ENCODE assay signal across 29 cellular contexts in the genomic region with DNA sequence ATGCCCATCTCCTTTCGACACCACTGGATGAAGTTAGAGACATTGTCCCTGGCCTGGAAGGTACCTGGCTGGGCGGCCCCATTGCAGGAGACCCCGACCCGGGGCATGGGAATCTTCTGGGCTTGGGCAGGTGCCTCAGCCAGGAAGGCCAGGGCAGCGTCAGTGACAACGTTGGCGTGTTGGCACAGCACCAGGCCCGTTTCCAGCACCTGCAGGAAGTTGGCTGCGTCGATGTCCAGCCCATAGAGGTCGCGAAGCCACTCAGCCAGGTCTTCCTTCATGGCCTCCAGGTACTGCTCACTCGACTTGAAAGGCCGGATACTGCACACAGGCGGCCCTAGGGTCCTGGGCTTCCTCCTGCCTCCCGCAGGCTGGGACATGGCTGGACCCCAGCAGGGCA. TPM values are rescaled to one million over a fixed set of nuclear protein-coding genes. Genes with fewer than 3 reads are reported as not detected.
DNase-seq lines count a peak whose midpoint lies in the region; ATAC-seq, FAIRE-seq and TF ChIP-seq lines count a peak whose summit lies in the region.
"Had no signal": no experiment of that assay in that cellular context is flagged by ENCODE, and none has a peak within 500 bp of the region (broad histone marks: within the 10 kb centered on the region; RNA-seq: fewer than 3 reads in every experiment).

No MANE protein-coding gene starts in this region.

- CTCF ChIA-PET in H1 (lab: Charles Lee; ENCODE audit: partially characterized antibody), result interaction anchor here (0.9 to 8.4 kb wide), 3 partner anchors 10 to 140 kb away, joined by 3 to 83 read pairs (median 3); a partner anchor contains a TSS

- no peak overlapping the region for H3K4me2 ChIP-seq in H1 (ENCODE audit: insufficient read depth in 1 of 2, low read depth in 2 of 2, low read length in 2 of 2)
- H3K4me2 ChIP-seq: KMS-11 had no signal

- no peaks in the 10 kb centered on the region for H3K9me3 ChIP-seq in H1 (ENCODE audit: insufficient read depth in 2 of 2, low read depth in 1 of 2, low read length in 1 of 2)
- H3K9me3 ChIP-seq: uterus had no signal

- no peak overlapping the region for H2BK5ac ChIP-seq in H1 (ENCODE audit: low read depth, low read length)

- H3K4me1 Mint-ChIP-seq in stimulated activated memory B cell treated with anti-CD40 and anti-IgM and Interleukin-4, amounts not matched to agents 10 μg/mL and 1 μg/mL and 100 μg/mL, for 72 hours, result peaks cover 26% of the 10 kb centered on the region
- H3K4me1 Mint-ChIP-seq in activated T-helper 2 cell treated with anti-CD3 and anti-CD28 coated beads, Interferon-gamma antibody, Interleukin-2, Interleukin-4, amounts not matched to agents 10 μg/mL and 5 μg/mL and 100 μg/mL, durations not matched to agents 14 hours and 24 hours and 36 hours (ENCODE audit: low read depth), result peaks cover 13% of the 10 kb centered on the region

- H2BK15ac ChIP-seq in H1 (ENCODE audit: low read length), result no peak overlapping the region

- peak overlapping the region; percentile 68; the same call in 1 of the 2 replicates for H2BK12ac ChIP-seq in H1 (ENCODE audit: low read depth, low read length)

- no peak for FAIRE-seq in H1 (lab: Jason Lieb, UNC)
- FAIRE-seq: GM12878, islet of Langerhans, RCC 7860 had no signal

- TF ChIP-seq RAD21 in H1 (IDR thresholded peaks at IDR 0.05 in 1 of 2, conservative IDR thresholded peaks at IDR 0.05 in 1 of 2; ENCODE audit: low read depth in 2 of 2, low read length in 2 of 2), result no peak

- intact Hi-C loops in activated T-helper 2 cell treated with anti-CD3 and anti-CD28 coated beads, Interferon-gamma antibody, Interleukin-2, Interleukin-4, amounts not matched to agents 10 μg/mL and 5 μg/mL and 100 μg/mL, durations not matched to agents 14 hours and 24 hours and 36 hours (cut with micrococcal nuclease), result no loop called here

- H2AFZ ChIP-seq in H1 (ENCODE audit: low read length), result 0 out of 2 replicates have a peak overlapping the region, but pooled peaks have one; percentile 90

- WGBS in H1 (ENCODE audit: extremely low coverage in 1 of 2, insufficient coverage in 1 of 2, insufficient read length in 1 of 2, insufficient replicate concordance in 2 of 2, low coverage in 1 of 2, low lambda C conversion rate in 2 of 2, missing lambda C conversion rate in 1 of 2), 2 experiments, result 92% methylated on average over 15 of the region's 16 CpGs; no CpG with 5 or more reads in 1 of the 2 experiments

- H2AK5ac ChIP-seq in H1 (ENCODE audit: low read depth, low read length), result no peak overlapping the region

- no peak overlapping the region for H2BK20ac ChIP-seq in H1 (ENCODE audit: low read length)

- no peak overlapping the region for H4K5ac ChIP-seq in H1 (ENCODE audit: insufficient read length, low read depth, low read length)

- no peaks in the 10 kb centered on the region for H3K9me3 Mint-ChIP-seq in stimulated activated memory B cell treated with anti-CD40 and anti-IgM and Interleukin-4, amounts not matched to agents 10 μg/mL and 1 μg/mL and 100 μg/mL, for 72 hours
- no peaks in the 10 kb centered on the region for H3K9me3 Mint-ChIP-seq in activated T-helper 2 cell treated with anti-CD3 and anti-CD28 coated beads, Interferon-gamma antibody, Interleukin-2, Interleukin-4, amounts not matched to agents 10 μg/mL and 5 μg/mL and 100 μg/mL, durations not matched to agents 14 hours and 24 hours and 36 hours
- H3K9me3 Mint-ChIP-seq: activated naive CD8-positive, alpha-beta T cell treated with anti-CD3 and anti-CD28 coated beads for 36 hours; CD4-positive, alpha-beta T cell had no signal

- no peaks in the 10 kb centered on the region for H4K20me1 ChIP-seq in H1 (replicated peaks in 1 of 2; ENCODE audit: control insufficient read depth in 1 of 2, insufficient read depth in 2 of 2, low read length in 2 of 2)

- H2BK120ac ChIP-seq in H1 (replicated peaks; ENCODE audit: low read depth, low read length), result no peak overlapping the region

- no peaks in the 10 kb centered on the region for H3K79me2 ChIP-seq in H1 (ENCODE audit: control insufficient read depth in 1 of 2, insufficient read depth in 2 of 2, low read length in 2 of 2)

- H3K27ac ChIP-seq in H1 (ENCODE audit: low read depth, low read length) (no peak overlapping the region), rectal smooth muscle tissue (ENCODE audit: low read depth, low read length) (no peak overlapping the region)
- H3K27ac ChIP-seq: KMS-11, SK-N-MC, uterus had no signal

- ATAC-seq in stimulated activated memory B cell treated with anti-CD40 and anti-IgM and Interleukin-4, amounts not matched to agents 10 μg/mL and 1 μg/mL and 100 μg/mL, for 72 hours, result no peak
- ATAC-seq in HG03095 (IDR thresholded peaks at IDR 0.05; ENCODE audit: unreplicated experiment), result no peak
- ATAC-seq: GM12878, HCT116, T-helper 17 cell had no signal

- no peaks in the 10 kb centered on the region for H3K23me2 ChIP-seq in H1 (ENCODE audit: low read depth, low read length)

- H3K18ac ChIP-seq in H1 (ENCODE audit: extremely low read depth, low read length), result no peak overlapping the region

- H3K23ac ChIP-seq in H1 (ENCODE audit: insufficient read length), result no peak overlapping the region

- H3K4me3 ChIP-seq in H1 (ENCODE audit: extremely low read depth in 1 of 4, insufficient read depth in 2 of 4, low read depth in 3 of 4, low read length in 4 of 4), result no peak overlapping the region
- H3K4me3 ChIP-seq in rectal smooth muscle tissue (ENCODE audit: low read length), result peak overlapping the region; percentile 32
- H3K4me3 ChIP-seq: GM12878, SK-N-MC, uterus had no signal

- H3K4me3 Mint-ChIP-seq in stimulated activated memory B cell treated with anti-CD40 and anti-IgM and Interleukin-4, amounts not matched to agents 10 μg/mL and 1 μg/mL and 100 μg/mL, for 72 hours, result no peak overlapping the region
- no peak overlapping the region for H3K4me3 Mint-ChIP-seq in activated T-helper 2 cell treated with anti-CD3 and anti-CD28 coated beads, Interferon-gamma antibody, Interleukin-2, Interleukin-4, amounts not matched to agents 10 μg/mL and 5 μg/mL and 100 μg/mL, durations not matched to agents 14 hours and 24 hours and 36 hours (ENCODE audit: low read depth)
- H3K4me3 Mint-ChIP-seq: CD4-positive, alpha-beta T cell; T-helper 17 cell had no signal

- H3K9ac ChIP-seq in H1 (replicated peaks in 1 of 4; ENCODE audit: extremely low read depth in 1 of 4, low read depth in 3 of 4, low read length in 3 of 4) (no peak overlapping the region), rectal smooth muscle tissue (ENCODE audit: low read length) (no peak overlapping the region)
- H3K9ac ChIP-seq: KMS-11 had no signal

- DNase-seq in DMS153 (lab: John Stamatoyannopoulos, UW) (peak; percentile 34), NCI-H2029 treated with DMSO at 0.1 percent for 48 hours (lab: John Stamatoyannopoulos, UW) (peak; percentile 10), H1 (ENCODE audit: low read depth in 1 of 2, low spot score in 2 of 2) (no peak)
- DNase-seq in activated T-helper 2 cell treated with anti-CD3 and anti-CD28 coated beads, Interferon-gamma antibody, Interleukin-2, Interleukin-4, amounts not matched to agents 10 μg/mL and 5 μg/mL and 100 μg/mL, durations not matched to agents 14 hours and 24 hours and 36 hours (ENCODE audit: low spot score), result no peak
- DNase-seq: activated CD4-positive, alpha-beta T cell treated with anti-CD3 and anti-CD28 coated beads, Interleukin-2, amount 50 U/mL, for 4 hours; activated CD8-positive, alpha-beta memory T cell treated with anti-CD3 and anti-CD28 coated beads, Interleukin-2, amount 50 U/mL, for 4 hours; activated naive CD8-positive, alpha-beta T cell treated with anti-CD3 and anti-CD28 coated beads for 36 hours; CD4-positive, alpha-beta T cell; DMS79; effector CD8-positive, alpha-beta T cell; foreskin melanocyte; hippocampal formation; MV-4-11; NCI-H446 treated with DMSO at 0.1 percent for 48 hours; T-helper 17 cell; uterus had no signal

- no peak overlapping the region for H4K91ac ChIP-seq in H1 (replicated peaks; ENCODE audit: insufficient read length, low read length)

- no peak overlapping the region for H3K4ac ChIP-seq in H1 (replicated peaks; ENCODE audit: insufficient read length, low read depth, low read length)

- no peaks in the 10 kb centered on the region for H3K79me1 ChIP-seq in H1 (ENCODE audit: low read depth, low read length)

- no peak overlapping the region for H3K14ac ChIP-seq in H1 (ENCODE audit: insufficient read length)

- no peak for TF ChIP-seq POLR2A in H1 (IDR thresholded peaks at IDR 0.05; ENCODE audit: control extremely low read depth in 1 of 2, low read depth in 2 of 2, low read length in 2 of 2)

- H3K4me1 ChIP-seq in H1 (replicated peaks in 1 of 4; ENCODE audit: control insufficient read depth in 3 of 4, insufficient read depth in 4 of 4, low read length in 3 of 4) (peaks cover 0 to 12% (median 5%) of the 10 kb centered on the region in 4 experiments; a peak in 5 of 7 replicates), rectal smooth muscle tissue (ENCODE audit: control insufficient read depth, insufficient read depth, low read length) (peaks cover 4% of the 10 kb centered on the region)

- H3K36me3 Mint-ChIP-seq in stimulated activated memory B cell treated with anti-CD40 and anti-IgM and Interleukin-4, amounts not matched to agents 10 μg/mL and 1 μg/mL and 100 μg/mL, for 72 hours, result no peaks in the 10 kb centered on the region
- no peaks in the 10 kb centered on the region for H3K36me3 Mint-ChIP-seq in activated T-helper 2 cell treated with anti-CD3 and anti-CD28 coated beads, Interferon-gamma antibody, Interleukin-2, Interleukin-4, amounts not matched to agents 10 μg/mL and 5 μg/mL and 100 μg/mL, durations not matched to agents 14 hours and 24 hours and 36 hours (ENCODE audit: low read depth)
- H3K36me3 Mint-ChIP-seq: activated naive CD8-positive, alpha-beta T cell treated with anti-CD3 and anti-CD28 coated beads for 36 hours had no signal

- POLR2A ChIA-PET in H1 (lab: Charles Lee; ENCODE audit: partially characterized antibody), result interaction anchor here (0.8 to 1.2 kb wide), 2 partner anchors 11 to 56 kb away, joined by 4 to 5 read pairs; a partner anchor contains a TSS

- H3K56ac ChIP-seq in H1 (replicated peaks; ENCODE audit: insufficient read length, low read depth, low read length), result no peak overlapping the region

- no peak overlapping the region for H3K27ac Mint-ChIP-seq in stimulated activated memory B cell treated with anti-CD40 and anti-IgM and Interleukin-4, amounts not matched to agents 10 μg/mL and 1 μg/mL and 100 μg/mL, for 72 hours
- H3K27ac Mint-ChIP-seq in activated T-helper 2 cell treated with anti-CD3 and anti-CD28 coated beads, Interferon-gamma antibody, Interleukin-2, Interleukin-4, amounts not matched to agents 10 μg/mL and 5 μg/mL and 100 μg/mL, durations not matched to agents 14 hours and 24 hours and 36 hours, result no peak overlapping the region
- H3K27ac Mint-ChIP-seq: activated naive CD8-positive, alpha-beta T cell treated with anti-CD3 and anti-CD28 coated beads for 36 hours; CD4-positive, alpha-beta T cell; T-helper 17 cell had no signal

- peaks cover 62% of the 10 kb centered on the region for H3K27me3 Mint-ChIP-seq in stimulated activated memory B cell treated with anti-CD40 and anti-IgM and Interleukin-4, amounts not matched to agents 10 μg/mL and 1 μg/mL and 100 μg/mL, for 72 hours
- peaks cover 40% of the 10 kb centered on the region for H3K27me3 Mint-ChIP-seq in activated T-helper 2 cell treated with anti-CD3 and anti-CD28 coated beads, Interferon-gamma antibody, Interleukin-2, Interleukin-4, amounts not matched to agents 10 μg/mL and 5 μg/mL and 100 μg/mL, durations not matched to agents 14 hours and 24 hours and 36 hours (ENCODE audit: low read depth)

- H3K36me3 ChIP-seq in H1 (ENCODE audit: control insufficient read depth in 2 of 4, insufficient read depth in 4 of 4, low read length in 3 of 4), result no peaks in the 10 kb centered on the region
- no peaks in the 10 kb centered on the region for H3K36me3 ChIP-seq in rectal smooth muscle tissue (ENCODE audit: control insufficient read depth, insufficient read depth, low read length)
- H3K36me3 ChIP-seq: uterus had no signal

- no peak for TF ChIP-seq EP300 in H1 (IDR thresholded peaks at IDR 0.05; ENCODE audit: borderline replicate concordance in 1 of 2, low read depth in 2 of 2, low read length in 2 of 2)

- H3K27me3 ChIP-seq in H1 (replicated peaks in 1 of 4; ENCODE audit: control insufficient read depth in 3 of 4, extremely low read depth in 1 of 4, insufficient read depth in 3 of 4, low read length in 3 of 4) (peaks cover 2 to 19% (median 12%) of the 10 kb centered on the region in 4 experiments; a peak in 6 of 7 replicates), rectal smooth muscle tissue (ENCODE audit: control insufficient read depth, insufficient read depth, low read length) (peaks cover 24% of the 10 kb centered on the region)

- TF ChIP-seq CTCF in H1 (IDR thresholded peaks at IDR 0.05; ENCODE audit: control extremely low read depth in 1 of 3, insufficient read depth in 1 of 3, low read depth in 1 of 3, low read length in 3 of 3), result no peak

- no peak overlapping the region for H4K8ac ChIP-seq in H1 (ENCODE audit: extremely low read depth, insufficient read depth, low read length)

RNA-seq across cellular contexts. Expression of a gene that starts 0.6 kb away (rescaled TPM):
- 0.13 TPM in 1 of 2 replicates, not detected in the other for total RNA-seq in H1 (2021; fragmentation: NEBNext Ultra II Directional; extraction: Animal tissue kit (Norgen Biotek cat#: 25700))
- polyA plus RNA-seq in H1 (2011; rRNA removed), result 0.09 TPM in 2 replicates
- 0.12 TPM for polyA plus RNA-seq in H1 (2011; cell fraction: cytosol; rRNA removed)
- polyA plus RNA-seq in H1 (2011; cell fraction: nucleus; rRNA removed), result 0.20 TPM
- 0.15 to 0.18 TPM (median 0.17 TPM) in 3 of 4 replicates, not detected in the other for polyA plus RNA-seq in H1 (2012, experiment 1 of 2)
- polyA plus RNA-seq in H1 (2012, experiment 2 of 2), result not detected
- 0.06 TPM for polyA plus RNA-seq in H1 (2013, experiment 1 of 2)
- not detected for polyA plus RNA-seq in H1 (2013, experiment 2 of 2)
- 0.06 TPM in 1 of 2 replicates, not detected in the other for polyA minus RNA-seq in H1 (2011; rRNA and poly(A)+ RNA removed)
- not detected for polyA minus RNA-seq in H1 (2011; cell fraction: cytosol; rRNA and poly(A)+ RNA removed)
- polyA minus RNA-seq in H1 (2011; cell fraction: nucleus; rRNA and poly(A)+ RNA removed), result 0.30 TPM
- total RNA-seq in activated T-helper 2 cell treated with anti-CD3 and anti-CD28 coated beads, Interferon-gamma antibody, Interleukin-2, Interleukin-4, amounts not matched to agents 10 μg/mL and 5 μg/mL and 100 μg/mL, durations not matched to agents 14 hours and 24 hours and 36 hours, result not detected in 2 replicates
- total RNA-seq: GM12878, T-helper 17 cell had no signal

RNA-seq across cellular contexts. Expression of a gene that starts 8.2 kb away (rescaled TPM):
- total RNA-seq in H1 (2021; fragmentation: NEBNext Ultra II Directional; extraction: Animal tissue kit (Norgen Biotek cat#: 25700)), result not detected in 2 replicates
- polyA plus RNA-seq in H1 (2011; rRNA removed), result 0.08 and 0.12 TPM in 2 replicates
- not detected for polyA plus RNA-seq in H1 (2011; cell fraction: cytosol; rRNA removed)
- polyA plus RNA-seq in H1 (2011; cell fraction: nucleus; rRNA removed), result 0.26 TPM
- polyA plus RNA-seq in H1 (2012, experiment 1 of 2), result not detected in 4 replicates
- not detected for polyA plus RNA-seq in H1 (2012, experiment 2 of 2)
- 0.06 TPM for polyA plus RNA-seq in H1 (2013, experiment 1 of 2)
- 0.06 TPM for polyA plus RNA-seq in H1 (2013, experiment 2 of 2)
- not detected in 2 replicates for polyA minus RNA-seq in H1 (2011; rRNA and poly(A)+ RNA removed)
- not detected for polyA minus RNA-seq in H1 (2011; cell fraction: cytosol; rRNA and poly(A)+ RNA removed)
- polyA minus RNA-seq in H1 (2011; cell fraction: nucleus; rRNA and poly(A)+ RNA removed), result 0.70 TPM
- not detected in 2 replicates for total RNA-seq in activated T-helper 2 cell treated with anti-CD3 and anti-CD28 coated beads, Interferon-gamma antibody, Interleukin-2, Interleukin-4, amounts not matched to agents 10 μg/mL and 5 μg/mL and 100 μg/mL, durations not matched to agents 14 hours and 24 hours and 36 hours
- total RNA-seq: activated naive CD8-positive, alpha-beta T cell treated with anti-CD3 and anti-CD28 coated beads for 36 hours; CD4-positive, alpha-beta T cell; cerebellum; GM12878; HT1080; lung microvascular endothelial cell; renal cortical epithelial cell; T-helper 17 cell; uterus had no signal

RNA-seq across cellular contexts. Expression of a gene that starts 21.0 kb away (rescaled TPM):
- 21.6 and 22.8 TPM in 2 replicates for total RNA-seq in H1 (2021; fragmentation: NEBNext Ultra II Directional; extraction: Animal tissue kit (Norgen Biotek cat#: 25700))
- polyA plus RNA-seq in H1 (2011; rRNA removed), result 17.5 and 21.8 TPM in 2 replicates
- polyA plus RNA-seq in H1 (2011; cell fraction: cytosol; rRNA removed), result 14.8 TPM
- 17.0 TPM for polyA plus RNA-seq in H1 (2011; cell fraction: nucleus; rRNA removed)
- 13.2 to 21.4 TPM (median 17.0 TPM) in 4 replicates for polyA plus RNA-seq in H1 (2012, experiment 1 of 2)
- polyA plus RNA-seq in H1 (2012, experiment 2 of 2), result 18.3 TPM
- polyA plus RNA-seq in H1 (2013, experiment 1 of 2), result 10.4 TPM
- polyA plus RNA-seq in H1 (2013, experiment 2 of 2), result 9.6 TPM
- 16.7 and 18.6 TPM in 2 replicates for polyA minus RNA-seq in H1 (2011; rRNA and poly(A)+ RNA removed)
- polyA minus RNA-seq in H1 (2011; cell fraction: cytosol; rRNA and poly(A)+ RNA removed), result 18.7 TPM
- 20.7 TPM for polyA minus RNA-seq in H1 (2011; cell fraction: nucleus; rRNA and poly(A)+ RNA removed)
- 0.94 and 1.2 TPM in 2 replicates for total RNA-seq in activated T-helper 2 cell treated with anti-CD3 and anti-CD28 coated beads, Interferon-gamma antibody, Interleukin-2, Interleukin-4, amounts not matched to agents 10 μg/mL and 5 μg/mL and 100 μg/mL, durations not matched to agents 14 hours and 24 hours and 36 hours
- total RNA-seq: GM12878 had no signal
- polyA plus RNA-seq: GM12878 had no signal

RNA-seq across cellular contexts. Expression of a gene that starts 43.0 kb away (rescaled TPM):
- total RNA-seq in H1 (2021; fragmentation: NEBNext Ultra II Directional; extraction: Animal tissue kit (Norgen Biotek cat#: 25700)), result not detected in 2 replicates
- polyA plus RNA-seq in H1 (2011; rRNA removed), result 0.06 TPM in 1 of 2 replicates, not detected in the other
- polyA plus RNA-seq in H1 (2011; cell fraction: cytosol; rRNA removed), result not detected
- polyA plus RNA-seq in H1 (2011; cell fraction: nucleus; rRNA removed), result not detected
- polyA plus RNA-seq in H1 (2012, experiment 1 of 2), result not detected in 4 replicates
- not detected for polyA plus RNA-seq in H1 (2012, experiment 2 of 2)
- polyA plus RNA-seq in H1 (2013, experiment 1 of 2), result 0.08 TPM
- polyA plus RNA-seq in H1 (2013, experiment 2 of 2), result not detected
- polyA minus RNA-seq in H1 (2011; rRNA and poly(A)+ RNA removed), result not detected in 2 replicates
- polyA minus RNA-seq in H1 (2011; cell fraction: cytosol; rRNA and poly(A)+ RNA removed), result not detected
- 1.4 TPM for polyA minus RNA-seq in H1 (2011; cell fraction: nucleus; rRNA and poly(A)+ RNA removed)
- not detected in 2 replicates for total RNA-seq in activated T-helper 2 cell treated with anti-CD3 and anti-CD28 coated beads, Interferon-gamma antibody, Interleukin-2, Interleukin-4, amounts not matched to agents 10 μg/mL and 5 μg/mL and 100 μg/mL, durations not matched to agents 14 hours and 24 hours and 36 hours
- total RNA-seq: GM12878 had no signal
- polyA plus RNA-seq: GM12878 had no signal

RNA-seq across cellular contexts. Expression of a gene that starts 56.8 kb away (rescaled TPM):
- 323 and 338 TPM in 2 replicates for total RNA-seq in H1 (2021; fragmentation: NEBNext Ultra II Directional; extraction: Animal tissue kit (Norgen Biotek cat#: 25700))
- 62.8 and 80.1 TPM in 2 replicates for polyA plus RNA-seq in H1 (2011; rRNA removed)
- polyA plus RNA-seq in H1 (2011; cell fraction: cytosol; rRNA removed), result 100.0 TPM
- 115 TPM for polyA plus RNA-seq in H1 (2011; cell fraction: nucleus; rRNA removed)
- 333 to 440 TPM (median 380 TPM) in 4 replicates for polyA plus RNA-seq in H1 (2012, experiment 1 of 2)
- polyA plus RNA-seq in H1 (2012, experiment 2 of 2), result 59.6 TPM
- polyA plus RNA-seq in H1 (2013, experiment 1 of 2), result 172 TPM
- polyA plus RNA-seq in H1 (2013, experiment 2 of 2), result 171 TPM
- polyA minus RNA-seq in H1 (2011; rRNA and poly(A)+ RNA removed), result 88.8 and 170 TPM in 2 replicates
- 94.0 TPM for polyA minus RNA-seq in H1 (2011; cell fraction: cytosol; rRNA and poly(A)+ RNA removed)
- 167 TPM for polyA minus RNA-seq in H1 (2011; cell fraction: nucleus; rRNA and poly(A)+ RNA removed)
- 315 and 321 TPM in 2 replicates for total RNA-seq in activated T-helper 2 cell treated with anti-CD3 and anti-CD28 coated beads, Interferon-gamma antibody, Interleukin-2, Interleukin-4, amounts not matched to agents 10 μg/mL and 5 μg/mL and 100 μg/mL, durations not matched to agents 14 hours and 24 hours and 36 hours

Comparison
In these comparisons a context has a peak if more than half of its experiments do, and no peak if none do; other contexts are left out.
1. DNase-seq: peak in DMS153 (single experiment) and NCI-H2029 treated with DMSO at 0.1 percent for 48 hours (single experiment); none in H1 (0 of 2) and activated T-helper 2 cell treated with anti-CD3 and anti-CD28 coated beads, Interferon-gamma antibody, Interleukin-2, Interleukin-4, amounts not matched to agents 10 μg/mL and 5 μg/mL and 100 μg/mL, durations not matched to agents 14 hours and 24 hours and 36 hours (single experiment).
2. RNA of a gene that starts 21.0 kb away (total RNA-seq): 21.6 to 22.8 TPM in H1; 0.94 to 1.2 TPM in activated T-helper 2 cell treated with anti-CD3 and anti-CD28 coated beads, Interferon-gamma antibody, Interleukin-2, Interleukin-4, amounts not matched to agents 10 μg/mL and 5 μg/mL and 100 μg/mL, durations not matched to agents 14 hours and 24 hours and 36 hours; every median in the first group is over 10 times any median in the second.